25 cellular contexts compared by ENCODE assay signal in genomic region chr1:41621791-41622190, GRCh38.
DNase-seq lines count a peak whose midpoint lies in the region; ATAC-seq, FAIRE-seq and TF ChIP-seq lines count a peak whose summit lies in the region.
"Had no signal": no experiment of that assay in that cellular context is flagged by ENCODE, and none has a peak within 500 bp of the region (broad histone marks: within the 10 kb centered on the region; RNA-seq: fewer than 3 reads in every experiment).

No MANE protein-coding gene starts in this region.

- H3K27ac ChIP-seq in HepG2 (ENCODE audit: extremely low read length, insufficient read depth, low read length), result no peak overlapping the region
- H3K27ac ChIP-seq: foreskin keratinocyte, heart right ventricle had no signal

- intact Hi-C loops in HepG2 (cut with micrococcal nuclease; ENCODE audit: unreplicated experiment), result no loop called here

- 0% methylated on average over 1 of the region's 1 CpG for WGBS in HepG2 (ENCODE audit: low lambda C conversion rate)

- CTCF ChIA-PET in HepG2 (lab: Yijun Ruan, JAX; ENCODE audit: low intra/inter-chr PET ratio, low total read pairs), result no interaction called here

- DNase-seq in activated naive CD8-positive, alpha-beta T cell treated with anti-CD3 and anti-CD28 coated beads, Interleukin-2, amount 50 U/mL, for 24 hours, result no peak
- DNase-seq in mesenteric fat pad (ENCODE audit: low spot score), result peak; percentile 37
- DNase-seq in HepG2 (ENCODE audit: low spot score), result no peak
- no peak for DNase-seq in anterior cingulate cortex (lab: John Stamatoyannopoulos, UW)
- DNase-seq: ACHN; activated CD4-positive, alpha-beta T cell treated with anti-CD3 and anti-CD28 coated beads for 1 hour; C1 segment of cervical spinal cord; Calu3; erythroblast; foreskin keratinocyte; heart right ventricle; KG1; left cardiac atrium; mammary epithelial cell; NCI-H2171; NCI-H524; nucleus accumbens; SIG-M5; stimulated activated CD8-positive, alpha-beta memory T cell treated with anti-CD3 and anti-CD28 coated beads, Interleukin-4, amount 100 ng/mL, for 48 hours; substantia nigra had no signal

- H3K4me2 ChIP-seq in HepG2 (ENCODE audit: low read depth, low read length), result no peak overlapping the region

- in situ Hi-C loops in HepG2 (cut with HindIII; ENCODE audit: extremely low pct_ligation_motif_present, low pct_unique_long_range_greater_than_20kb), result no loop called here

- no peaks in the 10 kb centered on the region for H3K9me3 Mint-ChIP-seq in activated naive CD8-positive, alpha-beta T cell (ENCODE audit: low read depth)
- no peaks in the 10 kb centered on the region for H3K9me3 Mint-ChIP-seq in activated naive CD8-positive, alpha-beta T cell treated with anti-CD3 and anti-CD28 coated beads, Interleukin-2, amount 50 U/mL, for 24 hours
- no peaks in the 10 kb centered on the region for H3K9me3 Mint-ChIP-seq in activated T-helper 17 cell treated with anti-CD3 and anti-CD28 coated beads, Interleukin-2, amount 50 U/mL, for 72 hours
- H3K9me3 Mint-ChIP-seq: brain had no signal

- H3K27ac Mint-ChIP-seq in activated naive CD8-positive, alpha-beta T cell, result peak overlapping the region; percentile 6
- no peak overlapping the region for H3K27ac Mint-ChIP-seq in activated naive CD8-positive, alpha-beta T cell treated with anti-CD3 and anti-CD28 coated beads, Interleukin-2, amount 50 U/mL, for 24 hours
- peak overlapping the region; percentile 87 for H3K27ac Mint-ChIP-seq in activated T-helper 17 cell treated with anti-CD3 and anti-CD28 coated beads, Interleukin-2, amount 50 U/mL, for 72 hours
- H3K27ac Mint-ChIP-seq: brain had no signal

- ATAC-seq in activated naive CD8-positive, alpha-beta T cell treated with anti-CD3 and anti-CD28 coated beads, Interleukin-2, amount 50 U/mL, for 24 hours, result no peak
- no peak for ATAC-seq in activated T-helper 17 cell treated with anti-CD3 and anti-CD28 coated beads, Interleukin-2, amount 50 U/mL, for 72 hours (replicated peaks)
- ATAC-seq in HepG2 (no peak), GM21526 (IDR thresholded peaks at IDR 0.05; ENCODE audit: low FRiP score, unreplicated experiment) (no peak), HG02588 (IDR thresholded peaks at IDR 0.05; ENCODE audit: unreplicated experiment) (no peak)
- ATAC-seq: foreskin keratinocyte, heart right ventricle, left cardiac atrium had no signal

- POLR2A ChIA-PET in HepG2 (lab: Yijun Ruan, JAX), result no interaction called here

- H3K4me3 ChIP-seq in HepG2 (replicated peaks in 1 of 3; ENCODE audit: insufficient read depth in 1 of 3, low read depth in 2 of 3, low read length in 3 of 3), result no peak overlapping the region
- H3K4me3 ChIP-seq: heart right ventricle had no signal

- no peak for TF ChIP-seq POLR2A in HepG2 (IDR thresholded peaks at IDR 0.05; ENCODE audit: insufficient read depth in 1 of 2, low read depth in 2 of 2, low read length in 2 of 2)

- no peak for TF ChIP-seq RAD21 in HepG2 (CRISPR knock-in tag; IDR thresholded peaks at IDR 0.05)

- TF ChIP-seq EP300 in HepG2 (IDR thresholded peaks at IDR 0.05; ENCODE audit: low read depth in 2 of 2, low read length in 2 of 2), result no peak
- no peak for TF ChIP-seq EP300 in HepG2 (CRISPR knock-in tag; IDR thresholded peaks at IDR 0.05; ENCODE audit: borderline replicate concordance)

- no peak overlapping the region for H2AFZ ChIP-seq in HepG2 (ENCODE audit: low read length)

- H3K27me3 Mint-ChIP-seq in activated naive CD8-positive, alpha-beta T cell, result no peaks in the 10 kb centered on the region
- no peaks in the 10 kb centered on the region for H3K27me3 Mint-ChIP-seq in activated naive CD8-positive, alpha-beta T cell treated with anti-CD3 and anti-CD28 coated beads, Interleukin-2, amount 50 U/mL, for 24 hours
- no peaks in the 10 kb centered on the region for H3K27me3 Mint-ChIP-seq in activated T-helper 17 cell treated with anti-CD3 and anti-CD28 coated beads, Interleukin-2, amount 50 U/mL, for 72 hours
- H3K27me3 Mint-ChIP-seq: brain had no signal

- H3K36me3 Mint-ChIP-seq in activated naive CD8-positive, alpha-beta T cell, result peaks cover 22% of the 10 kb centered on the region
- H3K36me3 Mint-ChIP-seq in activated naive CD8-positive, alpha-beta T cell treated with anti-CD3 and anti-CD28 coated beads, Interleukin-2, amount 50 U/mL, for 24 hours (ENCODE audit: low read depth), result peaks cover 59% of the 10 kb centered on the region
- peaks cover 95% of the 10 kb centered on the region for H3K36me3 Mint-ChIP-seq in activated T-helper 17 cell treated with anti-CD3 and anti-CD28 coated beads, Interleukin-2, amount 50 U/mL, for 72 hours (ENCODE audit: low read depth)
- H3K36me3 Mint-ChIP-seq: brain had no signal

- H3K27me3 ChIP-seq in HepG2 (ENCODE audit: control insufficient read depth in 1 of 2, insufficient read depth in 2 of 2, low read length in 2 of 2), result peaks cover under 1 to 5% of the 10 kb centered on the region in 2 experiments; a peak in 2 of 5 replicates
- H3K27me3 ChIP-seq: heart right ventricle had no signal

- H3K4me1 Mint-ChIP-seq in activated naive CD8-positive, alpha-beta T cell (ENCODE audit: low read depth), result peaks cover 45% of the 10 kb centered on the region
- peaks cover 51% of the 10 kb centered on the region for H3K4me1 Mint-ChIP-seq in activated naive CD8-positive, alpha-beta T cell treated with anti-CD3 and anti-CD28 coated beads, Interleukin-2, amount 50 U/mL, for 24 hours
- H3K4me1 Mint-ChIP-seq in activated T-helper 17 cell treated with anti-CD3 and anti-CD28 coated beads, Interleukin-2, amount 50 U/mL, for 72 hours, result peaks cover 34% of the 10 kb centered on the region

- H3K4me1 ChIP-seq in HepG2 (ENCODE audit: insufficient read depth, low read length), result peaks cover 6% of the 10 kb centered on the region; the same call in 1 of the 2 replicates

- H3K4me3 Mint-ChIP-seq in activated naive CD8-positive, alpha-beta T cell, result no peak overlapping the region
- no peak overlapping the region for H3K4me3 Mint-ChIP-seq in activated naive CD8-positive, alpha-beta T cell treated with anti-CD3 and anti-CD28 coated beads, Interleukin-2, amount 50 U/mL, for 24 hours
- no peak overlapping the region for H3K4me3 Mint-ChIP-seq in activated T-helper 17 cell treated with anti-CD3 and anti-CD28 coated beads, Interleukin-2, amount 50 U/mL, for 72 hours
- H3K4me3 Mint-ChIP-seq: brain had no signal

- H3K79me2 ChIP-seq in HepG2 (ENCODE audit: insufficient read depth, low read length), result no peaks in the 10 kb centered on the region

- no peaks in the 10 kb centered on the region for H4K20me1 ChIP-seq in HepG2 (ENCODE audit: insufficient read depth, low read length)

- no peak for FAIRE-seq in HepG2 (lab: Jason Lieb, UNC)

- no TSS peak for BruUV-seq in HepG2 (replicated peaks; lab: Mats Ljungman, UMichigan)

- H3K36me3 ChIP-seq in HepG2 (replicated peaks in 1 of 2; ENCODE audit: control insufficient read depth in 1 of 2, insufficient read depth in 2 of 2, low read length in 2 of 2), result no peaks in the 10 kb centered on the region
- H3K36me3 ChIP-seq: heart right ventricle had no signal

- TF ChIP-seq CTCF in HepG2 (CRISPR knock-in tag; IDR thresholded peaks at IDR 0.05), result no peak

- no peaks in the 10 kb centered on the region for H3K9me3 ChIP-seq in HepG2 (ENCODE audit: low read length)
- H3K9me3 ChIP-seq: heart right ventricle had no signal

- H3K9ac ChIP-seq in HepG2 (ENCODE audit: insufficient read depth, low read depth, low read length), result no peak overlapping the region

TF ChIP-seq in HepG2, 621 proteins besides CTCF, POLR2A, EP300 and RAD21 (continues in another document):
- TF ChIP-seq YEATS4 (CRISPR knock-in tag; IDR thresholded peaks at IDR 0.05; ENCODE audit: borderline replicate concordance) (no peak), ZNF597 (CRISPR knock-in tag; IDR thresholded peaks at IDR 0.05) (no peak), E2F5 (CRISPR knock-in tag; conservative IDR thresholded peaks at IDR 0.05) (no peak)
